In the genomic region with DNA sequence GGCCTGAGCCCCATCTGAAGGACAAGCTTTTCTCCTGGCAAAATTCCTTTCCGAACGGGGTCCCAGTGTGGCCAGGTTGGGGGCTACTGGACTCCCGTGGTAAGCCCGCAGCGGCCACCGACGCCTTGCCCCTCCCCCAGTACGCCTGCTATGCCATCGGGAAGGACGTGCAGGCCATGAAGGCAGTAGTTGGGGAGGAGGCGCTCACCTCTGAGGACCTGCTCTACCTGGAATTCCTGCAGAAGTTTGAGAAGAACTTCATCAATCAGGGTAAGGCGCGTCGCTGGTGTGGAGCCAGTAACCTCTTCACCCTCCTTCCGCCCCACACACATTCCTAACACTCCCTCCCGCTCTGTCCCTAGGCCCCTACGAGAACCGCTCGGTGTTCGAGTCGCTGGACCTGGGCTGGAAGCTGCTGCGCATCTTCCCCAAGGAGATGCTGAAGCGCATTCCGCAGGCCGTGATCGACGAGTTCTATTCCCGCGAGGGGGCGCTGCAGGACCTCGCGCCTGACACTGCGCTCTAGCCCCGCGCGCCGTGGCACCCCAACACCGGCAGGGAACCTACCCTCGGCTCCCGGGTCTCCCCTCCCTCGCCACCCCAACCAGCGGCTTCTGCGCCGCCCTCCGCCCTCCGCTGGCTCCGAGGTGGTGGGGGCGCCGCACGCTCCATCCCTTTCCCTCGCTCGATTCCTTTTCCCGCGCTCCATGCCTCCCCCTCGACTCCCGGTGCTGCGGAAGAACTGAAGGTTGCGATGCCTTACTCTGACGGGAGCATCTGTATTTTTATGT, we compare ENCODE assay signal across 9 cellular contexts. TPM values are rescaled to one million over a fixed set of nuclear protein-coding genes. Genes with fewer than 3 reads are reported as not detected.
DNase-seq lines count a peak whose midpoint lies in the region; ATAC-seq, FAIRE-seq and TF ChIP-seq lines count a peak whose summit lies in the region.
"Had no signal": no experiment of that assay in that cellular context is flagged by ENCODE, and none has a peak within 500 bp of the region (broad histone marks: within the 10 kb centered on the region; RNA-seq: fewer than 3 reads in every experiment).

No MANE protein-coding gene starts in this region.

- H3K36me3 Mint-ChIP-seq in activated naive CD4-positive, alpha-beta T cell treated with anti-CD3 and anti-CD28 coated beads for 36 hours (ENCODE audit: low read depth): no peaks in the 10 kb centered on the region
- H3K36me3 Mint-ChIP-seq in glutamatergic neuron (ENCODE audit: unreplicated experiment): no peaks in the 10 kb centered on the region

- CTCF ChIA-PET in activated naive CD4-positive, alpha-beta T cell treated with anti-CD3 and anti-CD28 coated beads for 36 hours (lab: Charles Lee): interaction anchor here (0.8 to 4.5 kb wide), 18 partner anchors 10 to 655 kb away, joined by 3 to 58 read pairs (median 5); partner anchors contain the start of gene ANKRD53

- intact Hi-C loops in activated naive CD4-positive, alpha-beta T cell treated with anti-CD3 and anti-CD28 coated beads for 36 hours (cut with micrococcal nuclease): loop anchor here (1.0 kb wide), 3 partner anchors 13 to 37 kb away; no protein-coding TSS in a partner anchor
- intact Hi-C loops in pancreas (cut with DNase I) (no loop called here), thyroid gland (cut with DNase I) (loop anchor here (5.0 kb wide), 1 partner anchor 38 kb away; no protein-coding TSS in a partner anchor)

- TF ChIP-seq CTCF in GM13976 (IDR thresholded peaks at IDR 0.05; ENCODE audit: borderline replicate concordance, control extremely low read depth, extremely low read depth, insufficient read depth, missing control alignments) (peak; percentile 95), glutamatergic neuron (IDR thresholded peaks at IDR 0.05; ENCODE audit: partially characterized antibody, unreplicated experiment) (peak; percentile 87), pancreas (IDR thresholded peaks at IDR 0.05) (peak; percentile 18 to 69 (median 48)), thyroid gland (IDR thresholded peaks at IDR 0.05) (peak; percentile 55 to 80 (median 70))

- peak overlapping the region in 2 of 4 donors; percentile 24 to 40 for H3K4me3 ChIP-seq in pancreas
- H3K4me3 ChIP-seq in thyroid gland (replicated peaks in 1 of 3): peak overlapping the region in 1 of 3 donors; percentile 23

- no peaks in the 10 kb centered on the region for H3K36me3 ChIP-seq in pancreas
- H3K36me3 ChIP-seq in thyroid gland: no peaks in the 10 kb centered on the region

- in situ Hi-C loops in GM13976 (cut with MboI; ENCODE audit: low sequenced_read_pairs, unreplicated experiment): no loop called here

- peaks cover 3% of the 10 kb centered on the region for H3K4me1 Mint-ChIP-seq in activated naive CD4-positive, alpha-beta T cell treated with anti-CD3 and anti-CD28 coated beads for 36 hours (ENCODE audit: low read depth)
- peaks cover 1% of the 10 kb centered on the region for H3K4me1 Mint-ChIP-seq in glutamatergic neuron (ENCODE audit: low read depth, unreplicated experiment)

- TF ChIP-seq POLR2A in thyroid gland (IDR thresholded peaks at IDR 0.05): no peak

- WGBS in pancreas, 2 donors: 22 to 33% methylated on average over 59 of the region's 59 CpGs
- WGBS in thyroid gland, 2 donors: 2 to 6% methylated on average over 42 to 44 of the region's 59 CpGs

- H3K27me3 Mint-ChIP-seq in activated naive CD4-positive, alpha-beta T cell treated with anti-CD3 and anti-CD28 coated beads for 36 hours (ENCODE audit: low read depth): peaks cover 17% of the 10 kb centered on the region
- peaks cover 20% of the 10 kb centered on the region for H3K27me3 Mint-ChIP-seq in glutamatergic neuron (ENCODE audit: unreplicated experiment)

- peak overlapping the region; percentile 81 for H3K4me3 Mint-ChIP-seq in activated naive CD4-positive, alpha-beta T cell treated with anti-CD3 and anti-CD28 coated beads for 36 hours
- H3K4me3 Mint-ChIP-seq in glutamatergic neuron (ENCODE audit: unreplicated experiment): peak overlapping the region; percentile 81

- H3K27me3 ChIP-seq in pancreas (no peaks in the 10 kb centered on the region), thyroid gland (no peaks in the 10 kb centered on the region)

- DNase-seq in GM13976 (ENCODE audit: low spot score): peak; percentile 91
- peak; percentile 34 for DNase-seq in RPMI7951 (ENCODE audit: low read depth)
- DNase-seq in activated naive CD4-positive, alpha-beta T cell treated with anti-CD3 and anti-CD28 coated beads for 36 hours: peak; percentile 86
- peak; percentile 83 for DNase-seq in glutamatergic neuron
- peak; percentile 13 to 86 (median 60) for DNase-seq in pancreas
- peak; percentile 62 to 68 for DNase-seq in thyroid gland
- DNase-seq in middle frontal gyrus (ENCODE audit: extremely low spot score, low spot score): no peak

- H3K27ac ChIP-seq in pancreas: no peak overlapping the region
- H3K27ac ChIP-seq in thyroid gland: no peak overlapping the region

- peak; percentile 92 for ATAC-seq in HG02885 (IDR thresholded peaks at IDR 0.05; ENCODE audit: poor library complexity, unreplicated experiment)
- peak; percentile 72 to 94 (median 86) for ATAC-seq in pancreas

- no peaks in the 10 kb centered on the region for H3K9me3 Mint-ChIP-seq in activated naive CD4-positive, alpha-beta T cell treated with anti-CD3 and anti-CD28 coated beads for 36 hours
- H3K9me3 Mint-ChIP-seq in glutamatergic neuron (ENCODE audit: unreplicated experiment): peaks cover 2% of the 10 kb centered on the region

- no peaks in the 10 kb centered on the region for H3K4me1 ChIP-seq in pancreas
- peaks cover 0 to 6% of the 10 kb centered on the region in 2 donors for H3K4me1 ChIP-seq in thyroid gland

- H3K9me3 ChIP-seq in pancreas: no peaks in the 10 kb centered on the region
- H3K9me3 ChIP-seq in thyroid gland: no peaks in the 10 kb centered on the region

- no peak overlapping the region for H3K27ac Mint-ChIP-seq in activated naive CD4-positive, alpha-beta T cell treated with anti-CD3 and anti-CD28 coated beads for 36 hours
- no peak overlapping the region for H3K27ac Mint-ChIP-seq in glutamatergic neuron (ENCODE audit: unreplicated experiment)

- no peak for FAIRE-seq in pancreas (lab: Jason Lieb, UNC)

RNA-seq across cellular contexts. Expression of gene ANKRD53, which starts 13.6 kb away (rescaled TPM):
- 0.20 TPM in 1 of 2 replicates, not detected in the other for total RNA-seq in RPMI7951 (2014; rRNA removed; shearing (Covaris generic))
- under 1 TPM in 1 of 2 experiments, not detected in 1; 0.24 TPM for total RNA-seq in activated naive CD4-positive, alpha-beta T cell treated with anti-CD3 and anti-CD28 coated beads for 36 hours
- 11.7 TPM for total RNA-seq in glutamatergic neuron (ENCODE audit: unreplicated experiment)
- 1 to 10 TPM; 3.5 to 9.0 (median 5.6) TPM for total RNA-seq in pancreas
- 10 to 100 TPM in 1 of 2 donors, 1 to 10 TPM in 1; 7.8 to 10.2 TPM for polyA plus RNA-seq in pancreas
- 1 to 10 TPM; 1.5 to 4.3 (median 2.7) TPM for total RNA-seq in thyroid gland

RNA-seq across cellular contexts. Expression of gene ATP6V1B1, which starts 29.1 kb away (rescaled TPM):
- 0.68 and 2.8 TPM in 2 replicates for total RNA-seq in RPMI7951 (2014; rRNA removed; shearing (Covaris generic))
- not detected for total RNA-seq in activated naive CD4-positive, alpha-beta T cell treated with anti-CD3 and anti-CD28 coated beads for 36 hours
- not detected for total RNA-seq in glutamatergic neuron (ENCODE audit: unreplicated experiment)
- total RNA-seq in pancreas: 1 to 10 TPM; 1.4 to 3.1 (median 2.4) TPM
- 10 to 100 TPM; 10.9 to 17.0 TPM for polyA plus RNA-seq in pancreas
- not detected for total RNA-seq in thyroid gland
- total RNA-seq: pulmonary artery endothelial cell had no signal

RNA-seq across cellular contexts. Expression of gene TEX261, which starts 29.9 kb away (rescaled TPM):
- total RNA-seq in RPMI7951 (2014; rRNA removed; shearing (Covaris generic)): 59.6 and 61.3 TPM in 2 replicates
- 10 to 100 TPM; 17.8 to 18.7 TPM for total RNA-seq in activated naive CD4-positive, alpha-beta T cell treated with anti-CD3 and anti-CD28 coated beads for 36 hours
- total RNA-seq in glutamatergic neuron (ENCODE audit: unreplicated experiment) (43.0 TPM), pancreas (10 to 100 TPM; 37.5 to 46.2 (median 43.7) TPM), thyroid gland (10 to 100 TPM; 37.9 to 67.7 (median 51.4) TPM)
- 10 to 100 TPM; 19.0 to 24.9 TPM for polyA plus RNA-seq in pancreas

Comparison
In these comparisons a context has a peak if more than half of its experiments do, and no peak if none do; other contexts are left out.
1. intact Hi-C loops: an anchor here in activated naive CD4-positive, alpha-beta T cell treated with anti-CD3 and anti-CD28 coated beads for 36 hours (1.0 kb wide) and thyroid gland (5.0 kb wide); none called in pancreas.